Comparison of ENCODE assay signal across 9 cellular contexts in genomic region chr2:27249891-27250651, GRCh38. TPM values are rescaled to one million over a fixed set of nuclear protein-coding genes. Genes with fewer than 3 reads are reported as not detected.
DNase-seq lines count a peak whose midpoint lies in the region; ATAC-seq and TF ChIP-seq lines count a peak whose summit lies in the region.
"Had no signal": no experiment of that assay in that cellular context is flagged by ENCODE, and none has a peak within 500 bp of the region (broad histone marks: within the 10 kb centered on the region; RNA-seq: fewer than 3 reads in every experiment).

No MANE protein-coding gene starts in this region.

- H3K4me1 ChIP-seq in CD8-positive, alpha-beta T cell (ENCODE audit: insufficient read depth, low read length): peaks cover 4% of the 10 kb centered on the region

- no peak overlapping the region for H3K4me3 Mint-ChIP-seq in CD8-positive, alpha-beta T cell

- peaks cover 2% of the 10 kb centered on the region for H3K4me1 Mint-ChIP-seq in CD8-positive, alpha-beta T cell (ENCODE audit: low read depth)

- H3K79me2 ChIP-seq in SU-DHL-6 (ENCODE audit: insufficient read depth, low read length): no peaks in the 10 kb centered on the region

- H3K9me3 Mint-ChIP-seq in CD8-positive, alpha-beta T cell: no peaks in the 10 kb centered on the region

- H2AFZ ChIP-seq in SU-DHL-6 (ENCODE audit: low read depth, low read length, severe bottlenecking): peak overlapping the region; percentile 36

- H3K9ac ChIP-seq in SU-DHL-6 (ENCODE audit: low read length): no peak overlapping the region
- H3K9ac ChIP-seq: KMS-11 had no signal

- in situ Hi-C loops in brain microvascular endothelial cell (cut with HindIII; ENCODE audit: low pct_ligation_motif_present, low sequenced_read_pairs): no loop called here

- H3K9me2 ChIP-seq in SU-DHL-6 (replicated peaks; ENCODE audit: insufficient read depth, low read length): no peaks in the 10 kb centered on the region

- DNase-seq in CD8-positive, alpha-beta T cell: peak in 6 of 7 experiments; percentile 18 to 60 (median 48)
- DNase-seq in brain microvascular endothelial cell (peak; percentile 31), left kidney (ENCODE audit: low read depth, low spot score) (peak; percentile 86), LoVo (ENCODE audit: low spot score) (no peak)
- peak; percentile 34 to 49 for DNase-seq in stimulated activated CD8-positive, alpha-beta memory T cell treated with anti-CD3 and anti-CD28 coated beads, Interleukin-15, amount 100 ng/mL, for 48 hours (ENCODE audit: low read depth in 2 of 2)

- H3K4me3 ChIP-seq in CD8-positive, alpha-beta T cell (ENCODE audit: low read depth, low read length): no peak overlapping the region
- H3K4me3 ChIP-seq in SU-DHL-6 (ENCODE audit: insufficient read depth, low read length, poor library complexity, severe bottlenecking) (no peak overlapping the region), brain microvascular endothelial cell (ENCODE audit: low read depth, low read length) (no peak overlapping the region)

- peak; percentile 56 for TF ChIP-seq CTCF in CD8-positive, alpha-beta T cell (IDR thresholded peaks at IDR 0.05)
- TF ChIP-seq CTCF in SU-DHL-6 (IDR thresholded peaks at IDR 0.05; ENCODE audit: insufficient read depth, low read length, poor library complexity, severe bottlenecking) (peak; percentile 81), brain microvascular endothelial cell (IDR thresholded peaks at IDR 0.05; ENCODE audit: low read depth, low read length, missing control alignments) (peak; percentile 91)

- peak; percentile 79 for ATAC-seq in CD8-positive, alpha-beta T cell
- ATAC-seq in HG03175 (IDR thresholded peaks at IDR 0.05; ENCODE audit: unreplicated experiment) (peak; percentile 52), HG03139 (IDR thresholded peaks at IDR 0.05; ENCODE audit: unreplicated experiment) (no peak)

- no peaks in the 10 kb centered on the region for H3K27me3 ChIP-seq in CD8-positive, alpha-beta T cell (ENCODE audit: insufficient read depth, low read length)
- H3K27me3 ChIP-seq in SU-DHL-6 (ENCODE audit: low read length) (no peaks in the 10 kb centered on the region), brain microvascular endothelial cell (replicated peaks) (no peaks in the 10 kb centered on the region)

- peaks cover 15% of the 10 kb centered on the region; the same call in 1 of the 2 replicates for H3F3A ChIP-seq in SU-DHL-6 (ENCODE audit: insufficient read depth)

- no peaks in the 10 kb centered on the region for H3K9me3 ChIP-seq in CD8-positive, alpha-beta T cell (ENCODE audit: low read length)
- no peaks in the 10 kb centered on the region for H3K9me3 ChIP-seq in SU-DHL-6 (ENCODE audit: insufficient read depth, low read length)

- CTCF ChIA-PET in CD8-positive, alpha-beta T cell (lab: Charles Lee): interaction anchor here (0.6 to 3.4 kb wide), 8 partner anchors 8 to 168 kb away, joined by 3 to 18 read pairs (median 6); no protein-coding TSS in a partner anchor

- H3K27ac ChIP-seq in CD8-positive, alpha-beta T cell (ENCODE audit: low read depth, low read length): no peak overlapping the region
- no peak overlapping the region for H3K27ac ChIP-seq in SU-DHL-6 (ENCODE audit: low read depth, low read length)
- no peak overlapping the region for H3K27ac ChIP-seq in brain microvascular endothelial cell
- H3K27ac ChIP-seq: KMS-11 had no signal

- H3K4me2 ChIP-seq in SU-DHL-6 (ENCODE audit: low read depth, low read length, poor library complexity, severe bottlenecking): no peak overlapping the region
- H3K4me2 ChIP-seq: KMS-11 had no signal

- H3K36me3 Mint-ChIP-seq in CD8-positive, alpha-beta T cell: no peaks in the 10 kb centered on the region

- peaks cover 15% of the 10 kb centered on the region for H3K27me3 Mint-ChIP-seq in CD8-positive, alpha-beta T cell (ENCODE audit: low read depth)

- POLR2A ChIA-PET in CD8-positive, alpha-beta T cell (lab: Charles Lee): no interaction called here

- no peaks in the 10 kb centered on the region for H3K36me3 ChIP-seq in CD8-positive, alpha-beta T cell (ENCODE audit: insufficient read depth, low read length)
- H3K36me3 ChIP-seq in SU-DHL-6 (ENCODE audit: low read length) (no peaks in the 10 kb centered on the region), brain microvascular endothelial cell (replicated peaks) (peaks cover 2% of the 10 kb centered on the region)

- H3K27ac Mint-ChIP-seq in CD8-positive, alpha-beta T cell: no peak overlapping the region

- intact Hi-C loops in CD8-positive, alpha-beta T cell (cut with DNase I, micrococcal nuclease): loop anchor here (1.0 to 5.0 kb wide), 4 partner anchors 30 to 432 kb away; no protein-coding TSS in a partner anchor

- H4K20me1 ChIP-seq in SU-DHL-6 (ENCODE audit: low read depth, low read length): no peaks in the 10 kb centered on the region

RNA-seq across cellular contexts. Expression of gene SLC30A3, which starts 12.8 kb away (rescaled TPM):
- total RNA-seq in CD8-positive, alpha-beta T cell: not detected

RNA-seq across cellular contexts. Expression of gene DNAJC5G, which starts 25.2 kb away (rescaled TPM):
- total RNA-seq in CD8-positive, alpha-beta T cell: not detected

RNA-seq across cellular contexts. Expression of gene TRIM54, which starts 32.2 kb away (rescaled TPM):
- not detected for total RNA-seq in CD8-positive, alpha-beta T cell

RNA-seq across cellular contexts. Expression of gene CAD, which starts 32.9 kb away (rescaled TPM):
- total RNA-seq in CD8-positive, alpha-beta T cell: 10 to 100 TPM; 24.7 to 31.4 TPM

RNA-seq across cellular contexts. Expression of gene SLC5A6, which starts 38.0 kb away (rescaled TPM):
- 100 to 1,000 TPM; 410 to 431 TPM for total RNA-seq in CD8-positive, alpha-beta T cell
